In the genomic region with DNA sequence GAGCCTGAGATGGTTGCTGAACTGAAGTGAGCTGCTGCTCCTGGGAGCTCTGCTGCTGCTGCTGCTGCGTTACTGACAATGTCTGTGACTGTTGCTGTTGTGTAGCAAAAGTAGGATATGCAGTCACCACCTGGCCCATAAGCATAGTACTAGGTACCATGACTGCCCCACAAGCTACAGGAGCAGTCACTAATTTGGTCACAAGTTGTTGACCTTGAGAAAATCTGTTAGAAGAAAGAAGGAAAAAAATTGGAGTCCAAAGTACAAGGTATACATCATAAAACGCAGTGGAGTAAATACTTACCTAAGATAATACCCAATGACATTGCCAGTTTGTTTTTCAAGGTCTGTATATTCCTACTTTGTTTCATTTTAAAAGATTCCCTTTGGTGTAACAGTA, we compare ENCODE assay signal across 22 cellular contexts. TPM values are rescaled to one million over a fixed set of nuclear protein-coding genes. Genes with fewer than 3 reads are reported as not detected.
DNase-seq lines count a peak whose midpoint lies in the region; ATAC-seq, FAIRE-seq and TF ChIP-seq lines count a peak whose summit lies in the region.
"Had no signal": no experiment of that assay in that cellular context is flagged by ENCODE, and none has a peak within 500 bp of the region (broad histone marks: within the 10 kb centered on the region; RNA-seq: fewer than 3 reads in every experiment).

No MANE protein-coding gene starts in this region.

- no peaks in the 10 kb centered on the region for H3K27me3 Mint-ChIP-seq in activated T-cell treated with anti-CD3 and anti-CD28 coated beads, Interleukin-2, amount 50 U/mL, for 72 hours (ENCODE audit: low read depth)
- H3K27me3 Mint-ChIP-seq in activated T-cell treated with anti-CD3 and anti-CD28 coated beads, Interleukin-2, amount 50 U/mL, for 24 hours = no peaks in the 10 kb centered on the region
- H3K27me3 Mint-ChIP-seq: activated CD8-positive, alpha-beta memory T cell treated with anti-CD3 and anti-CD28 coated beads, Interleukin-2, amount 10 ng/mL, durations not matched to agents 7 days and 5 days; activated naive CD4-positive, alpha-beta T cell treated with anti-CD3 and anti-CD28 coated beads, Interleukin-2, amount 50 U/mL, for 24 hours had no signal

- H3K4me3 ChIP-seq in mucosa of stomach (ENCODE audit: low read length) = no peak overlapping the region
- H3K4me3 ChIP-seq in suprapubic skin = no peak overlapping the region
- H3K4me3 ChIP-seq: lung, MG63 had no signal

- FAIRE-seq in colon (lab: Jason Lieb, UNC) = peak; percentile 92

- H3K27me3 ChIP-seq in mucosa of stomach (ENCODE audit: control insufficient read depth, insufficient read depth, low read length) (no peaks in the 10 kb centered on the region), suprapubic skin (no peaks in the 10 kb centered on the region)
- H3K27me3 ChIP-seq: MG63 had no signal

- no peak for DNase-seq in activated T-cell treated with anti-CD3 and anti-CD28 coated beads, Interleukin-2, amount 50 U/mL, for 72 hours
- no peak for DNase-seq in activated T-cell treated with anti-CD3 and anti-CD28 coated beads, Interleukin-2, amount 50 U/mL, for 24 hours
- DNase-seq in suprapubic skin (ENCODE audit: low spot score in 2 of 2) (no peak), NCI-H446 treated with DMSO at 0.1 percent for 48 hours (lab: John Stamatoyannopoulos, UW) (no peak)
- DNase-seq: activated CD4-positive, alpha-beta T cell treated with anti-CD3 and anti-CD28 coated beads, Interleukin-2, amount 50 U/mL, for 1 hour; activated CD8-positive, alpha-beta memory T cell treated with anti-CD3 and anti-CD28 coated beads, Interleukin-2, amount 10 ng/mL, durations not matched to agents 7 days and 5 days; AML-193; anterior cingulate cortex; caudate nucleus; DMS79; MG63; NCI-H2081 treated with DMSO at 0.1 percent for 48 hours; OCI-M1; stimulated activated CD4-positive, alpha-beta T cell treated with anti-CD3 and anti-CD28 coated beads, Interleukin-4, amount 100 ng/mL, for 4 hours; stimulated activated naive CD4-positive, alpha-beta T cell treated with Interleukin-2 at 50 U/mL for 16 hours had no signal

- TF ChIP-seq POLR2A in suprapubic skin (IDR thresholded peaks at IDR 0.05) = no peak

- H3K4me1 Mint-ChIP-seq in activated T-cell treated with anti-CD3 and anti-CD28 coated beads, Interleukin-2, amount 50 U/mL, for 72 hours (ENCODE audit: low read depth) = peaks cover 12% of the 10 kb centered on the region
- peaks cover 21% of the 10 kb centered on the region for H3K4me1 Mint-ChIP-seq in activated T-cell treated with anti-CD3 and anti-CD28 coated beads, Interleukin-2, amount 50 U/mL, for 24 hours (ENCODE audit: low read depth)

- ATAC-seq in activated T-cell treated with anti-CD3 and anti-CD28 coated beads, Interleukin-2, amount 50 U/mL, for 72 hours (replicated peaks in 1 of 2) = no peak
- ATAC-seq in GM21515 (IDR thresholded peaks at IDR 0.05; ENCODE audit: unreplicated experiment) = no peak
- ATAC-seq: activated CD8-positive, alpha-beta memory T cell treated with anti-CD3 and anti-CD28 coated beads, Interleukin-2, amount 10 ng/mL, durations not matched to agents 7 days and 5 days had no signal

- no peak overlapping the region for H3K4me3 Mint-ChIP-seq in activated T-cell treated with anti-CD3 and anti-CD28 coated beads, Interleukin-2, amount 50 U/mL, for 72 hours
- no peak overlapping the region for H3K4me3 Mint-ChIP-seq in activated T-cell treated with anti-CD3 and anti-CD28 coated beads, Interleukin-2, amount 50 U/mL, for 24 hours
- H3K4me3 Mint-ChIP-seq: activated CD8-positive, alpha-beta memory T cell treated with anti-CD3 and anti-CD28 coated beads, Interleukin-2, amount 10 ng/mL, durations not matched to agents 7 days and 5 days; activated naive CD4-positive, alpha-beta T cell treated with anti-CD3 and anti-CD28 coated beads, Interleukin-2, amount 50 U/mL, for 24 hours; activated T-helper 1 cell treated with anti-CD3 and anti-CD28 coated beads, Interleukin-12 subunit alpha, Interleukin-12 subunit beta, Interleukin-2, Interleukin-4 antibody, amounts not matched to agents 30 ng/mL and 10 ng/mL and 1 ng/mL, durations not matched to agents 14 hours and 24 hours and 36 hours had no signal

- H3K4me1 ChIP-seq in mucosa of stomach (ENCODE audit: control insufficient read depth, insufficient read depth, low read length) (peaks cover 12% of the 10 kb centered on the region), suprapubic skin (peaks cover 5% of the 10 kb centered on the region)

- TF ChIP-seq EP300 in suprapubic skin (IDR thresholded peaks at IDR 0.05) = no peak

- H3K36me3 Mint-ChIP-seq in activated T-cell treated with anti-CD3 and anti-CD28 coated beads, Interleukin-2, amount 50 U/mL, for 72 hours (ENCODE audit: insufficient read depth in 2 of 2) = peaks cover 4 to 16% of the 10 kb centered on the region in 2 donors
- peaks cover 85% of the 10 kb centered on the region for H3K36me3 Mint-ChIP-seq in activated T-cell treated with anti-CD3 and anti-CD28 coated beads, Interleukin-2, amount 50 U/mL, for 24 hours (ENCODE audit: low read depth)

- H3K36me3 ChIP-seq in mucosa of stomach (ENCODE audit: control insufficient read depth, insufficient read depth, low read length) (no peaks in the 10 kb centered on the region), suprapubic skin (peaks cover 58% of the 10 kb centered on the region)

- H3K27ac ChIP-seq in temporal lobe (ENCODE audit: low read depth, low read length) = peak overlapping the region; percentile 34
- no peak overlapping the region for H3K27ac ChIP-seq in suprapubic skin

- H3K9me3 ChIP-seq in mucosa of stomach (ENCODE audit: control insufficient read depth, low read length) = no peaks in the 10 kb centered on the region
- no peaks in the 10 kb centered on the region for H3K9me3 ChIP-seq in suprapubic skin
- H3K9me3 ChIP-seq: MG63 had no signal

- H3K27ac Mint-ChIP-seq in activated T-cell treated with anti-CD3 and anti-CD28 coated beads, Interleukin-2, amount 50 U/mL, for 72 hours = peak overlapping the region; percentile 78
- H3K27ac Mint-ChIP-seq in activated T-cell treated with anti-CD3 and anti-CD28 coated beads, Interleukin-2, amount 50 U/mL, for 24 hours = no peak overlapping the region
- H3K27ac Mint-ChIP-seq: activated CD8-positive, alpha-beta memory T cell treated with anti-CD3 and anti-CD28 coated beads, Interleukin-2, amount 10 ng/mL, durations not matched to agents 7 days and 5 days; activated naive CD4-positive, alpha-beta T cell treated with anti-CD3 and anti-CD28 coated beads, Interleukin-2, amount 50 U/mL, for 24 hours had no signal

- no peaks in the 10 kb centered on the region for H3K9me3 Mint-ChIP-seq in activated T-cell treated with anti-CD3 and anti-CD28 coated beads, Interleukin-2, amount 50 U/mL, for 72 hours
- no peaks in the 10 kb centered on the region for H3K9me3 Mint-ChIP-seq in activated T-cell treated with anti-CD3 and anti-CD28 coated beads, Interleukin-2, amount 50 U/mL, for 24 hours
- H3K9me3 Mint-ChIP-seq: activated naive CD4-positive, alpha-beta T cell treated with anti-CD3 and anti-CD28 coated beads, Interleukin-2, amount 50 U/mL, for 24 hours; activated T-helper 1 cell treated with anti-CD3 and anti-CD28 coated beads, Interleukin-12 subunit alpha, Interleukin-12 subunit beta, Interleukin-2, Interleukin-4 antibody, amounts not matched to agents 30 ng/mL and 10 ng/mL and 1 ng/mL, durations not matched to agents 14 hours and 24 hours and 36 hours had no signal

- peak overlapping the region; percentile 32 for H3K9ac ChIP-seq in mucosa of stomach (ENCODE audit: low read length)

- no peak for TF ChIP-seq CTCF in suprapubic skin (IDR thresholded peaks at IDR 0.05)

- WGBS in suprapubic skin = 97% methylated on average over 2 of the region's 2 CpGs

RNA-seq across cellular contexts. Expression of a gene that starts 42.6 kb away (rescaled TPM):
- 10 to 100 TPM; 65.8 to 65.9 TPM for total RNA-seq in activated T-cell treated with anti-CD3 and anti-CD28 coated beads, Interleukin-2, amount 50 U/mL, for 72 hours
- total RNA-seq in temporal lobe (59.7 TPM), suprapubic skin (100 to 1,000 TPM in 2 of 4 donors, 10 to 100 TPM in 2; 82.5 to 129 (median 98.3) TPM)
